1 cellular context compared by ENCODE assay signal in genomic region chr22:19984201-19984753, GRCh38.
TF ChIP-seq lines count a peak whose summit lies in the region.

No MANE protein-coding gene starts in this region.

TF ChIP-seq in HEK293, 187 proteins besides CTCF, POLR2A, EP300 and RAD21 (continued from another document):
- TF ChIP-seq ZNF692 (tag by site-specific recombination; IDR thresholded peaks at IDR 0.05), result peak; percentile 77
- TF ChIP-seq ZNF776 (tag by site-specific recombination; IDR thresholded peaks at IDR 0.05; ENCODE audit: borderline replicate concordance), result no peak
- TF ChIP-seq KLF9 (tag by site-specific recombination; IDR thresholded peaks at IDR 0.05; ENCODE audit: low read depth), result peak; percentile 93
- TF ChIP-seq ZNF223 (tag by site-specific recombination; IDR thresholded peaks at IDR 0.05), result no peak
- no peak for TF ChIP-seq ZNF544 (tag by site-specific recombination; IDR thresholded peaks at IDR 0.05)
- TF ChIP-seq ZNF10 (tag by site-specific recombination; IDR thresholded peaks at IDR 0.05), result peak; percentile 82; the same call in 1 of the 2 replicates
- peak; percentile 87 for TF ChIP-seq GLIS2 (tag by site-specific recombination; IDR thresholded peaks at IDR 0.05)
- TF ChIP-seq YY2 (tag by site-specific recombination; IDR thresholded peaks at IDR 0.05), result no peak
- TF ChIP-seq, protein P1, sequence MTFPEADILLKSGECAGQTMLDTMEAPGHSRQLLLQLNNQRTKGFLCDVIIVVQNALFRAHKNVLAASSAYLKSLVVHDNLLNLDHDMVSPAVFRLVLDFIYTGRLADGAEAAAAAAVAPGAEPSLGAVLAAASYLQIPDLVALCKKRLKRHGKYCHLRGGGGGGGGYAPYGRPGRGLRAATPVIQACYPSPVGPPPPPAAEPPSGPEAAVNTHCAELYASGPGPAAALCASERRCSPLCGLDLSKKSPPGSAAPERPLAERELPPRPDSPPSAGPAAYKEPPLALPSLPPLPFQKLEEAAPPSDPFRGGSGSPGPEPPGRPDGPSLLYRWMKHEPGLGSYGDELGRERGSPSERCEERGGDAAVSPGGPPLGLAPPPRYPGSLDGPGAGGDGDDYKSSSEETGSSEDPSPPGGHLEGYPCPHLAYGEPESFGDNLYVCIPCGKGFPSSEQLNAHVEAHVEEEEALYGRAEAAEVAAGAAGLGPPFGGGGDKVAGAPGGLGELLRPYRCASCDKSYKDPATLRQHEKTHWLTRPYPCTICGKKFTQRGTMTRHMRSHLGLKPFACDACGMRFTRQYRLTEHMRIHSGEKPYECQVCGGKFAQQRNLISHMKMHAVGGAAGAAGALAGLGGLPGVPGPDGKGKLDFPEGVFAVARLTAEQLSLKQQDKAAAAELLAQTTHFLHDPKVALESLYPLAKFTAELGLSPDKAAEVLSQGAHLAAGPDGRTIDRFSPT (tag by site-specific recombination; IDR thresholded peaks at IDR 0.05), result peak; percentile 99
- no peak for TF ChIP-seq ZNF155 (tag by site-specific recombination; IDR thresholded peaks at IDR 0.05)
- TF ChIP-seq MYNN (tag by site-specific recombination; IDR thresholded peaks at IDR 0.05; ENCODE audit: borderline replicate concordance), result no peak
- TF ChIP-seq ZNF548 (tag by site-specific recombination; IDR thresholded peaks at IDR 0.05), result no peak
- TF ChIP-seq PRDM10 (tag by site-specific recombination; IDR thresholded peaks at IDR 0.05), result peak; percentile 59
- TF ChIP-seq KLF1 (tag by site-specific recombination; IDR thresholded peaks at IDR 0.05), result peak; percentile 73
- TF ChIP-seq ZNF518A (tag by site-specific recombination; conservative IDR thresholded peaks at IDR 0.05; ENCODE audit: low read depth), result no peak
- peak; percentile 57 for TF ChIP-seq KLF16 (tag by site-specific recombination; IDR thresholded peaks at IDR 0.05)
- TF ChIP-seq TRIM28 (IDR thresholded peaks at IDR 0.05; ENCODE audit: borderline replicate concordance, low read length), result no peak
- TF ChIP-seq ZNF501 (tag by site-specific recombination; IDR thresholded peaks at IDR 0.05), result 0 out of 2 replicates have a peak, but pooled peaks have one; percentile 14
- no peak for TF ChIP-seq ZNF112 (tag by site-specific recombination; IDR thresholded peaks at IDR 0.05)
- peak; percentile 71 for TF ChIP-seq ZBTB7A (tag by site-specific recombination; IDR thresholded peaks at IDR 0.05; ENCODE audit: low read depth)
- peak; percentile 82 for TF ChIP-seq ZNF639 (tag by site-specific recombination; IDR thresholded peaks at IDR 0.05)
- TF ChIP-seq ZNF140 (tag by site-specific recombination; IDR thresholded peaks at IDR 0.05), result no peak
- no peak for TF ChIP-seq ZNF2 (tag by site-specific recombination; IDR thresholded peaks at IDR 0.05)
- TF ChIP-seq KLF10 (tag by site-specific recombination; IDR thresholded peaks at IDR 0.05), result peak; percentile 91
- no peak for TF ChIP-seq ZNF707 (tag by site-specific recombination; IDR thresholded peaks at IDR 0.05)
- TF ChIP-seq, protein P2, sequence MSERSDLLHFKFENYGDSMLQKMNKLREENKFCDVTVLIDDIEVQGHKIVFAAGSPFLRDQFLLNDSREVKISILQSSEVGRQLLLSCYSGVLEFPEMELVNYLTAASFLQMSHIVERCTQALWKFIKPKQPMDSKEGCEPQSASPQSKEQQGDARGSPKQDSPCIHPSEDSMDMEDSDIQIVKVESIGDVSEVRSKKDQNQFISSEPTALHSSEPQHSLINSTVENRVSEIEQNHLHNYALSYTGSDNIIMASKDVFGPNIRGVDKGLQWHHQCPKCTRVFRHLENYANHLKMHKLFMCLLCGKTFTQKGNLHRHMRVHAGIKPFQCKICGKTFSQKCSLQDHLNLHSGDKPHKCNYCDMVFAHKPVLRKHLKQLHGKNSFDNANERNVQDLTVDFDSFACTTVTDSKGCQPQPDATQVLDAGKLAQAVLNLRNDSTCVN (tag by site-specific recombination; optimal IDR thresholded peaks at IDR 0.05), result peak; percentile 26
- TF ChIP-seq OVOL3 (tag by site-specific recombination; IDR thresholded peaks at IDR 0.05), result no peak
- TF ChIP-seq ZFP41 (tag by site-specific recombination; IDR thresholded peaks at IDR 0.05; ENCODE audit: borderline replicate concordance), result no peak
- peak; percentile 87 for TF ChIP-seq GLIS1 (tag by site-specific recombination; IDR thresholded peaks at IDR 0.05)
- peak; percentile 21; the same call in 1 of the 2 replicates for TF ChIP-seq ZFHX2 (tag by site-specific recombination; conservative IDR thresholded peaks at IDR 0.05)
- no peak for TF ChIP-seq ZNF621 (tag by site-specific recombination; IDR thresholded peaks at IDR 0.05)
- TF ChIP-seq PRDM1 (tag by site-specific recombination; IDR thresholded peaks at IDR 0.05), result no peak
- no peak for TF ChIP-seq ZNF510 (tag by site-specific recombination; IDR thresholded peaks at IDR 0.05; ENCODE audit: insufficient replicate concordance)
- TF ChIP-seq ZIC2 (tag by site-specific recombination; IDR thresholded peaks at IDR 0.05), result peak; percentile 98
- TF ChIP-seq ZNF24 (tag by site-specific recombination; IDR thresholded peaks at IDR 0.05), result peak; percentile 96
- TF ChIP-seq ZNF184 (tag by site-specific recombination; IDR thresholded peaks at IDR 0.05), result 0 out of 2 replicates have a peak, but pooled peaks have one; percentile 44
- peak; percentile 84 for TF ChIP-seq ZBTB17 (tag by site-specific recombination; IDR thresholded peaks at IDR 0.05)
- TF ChIP-seq ZBTB21 (tag by site-specific recombination; IDR thresholded peaks at IDR 0.05), result peak; percentile 79; the same call in 1 of the 2 replicates
- TF ChIP-seq, protein P3, sequence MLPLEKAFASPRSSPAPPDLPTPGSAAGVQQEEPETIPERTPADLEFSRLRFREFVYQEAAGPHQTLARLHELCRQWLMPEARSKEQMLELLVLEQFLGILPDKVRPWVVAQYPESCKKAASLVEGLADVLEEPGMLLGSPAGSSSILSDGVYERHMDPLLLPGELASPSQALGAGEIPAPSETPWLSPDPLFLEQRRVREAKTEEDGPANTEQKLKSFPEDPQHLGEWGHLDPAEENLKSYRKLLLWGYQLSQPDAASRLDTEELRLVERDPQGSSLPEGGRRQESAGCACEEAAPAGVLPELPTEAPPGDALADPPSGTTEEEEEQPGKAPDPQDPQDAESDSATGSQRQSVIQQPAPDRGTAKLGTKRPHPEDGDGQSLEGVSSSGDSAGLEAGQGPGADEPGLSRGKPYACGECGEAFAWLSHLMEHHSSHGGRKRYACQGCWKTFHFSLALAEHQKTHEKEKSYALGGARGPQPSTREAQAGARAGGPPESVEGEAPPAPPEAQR (tag by site-specific recombination; IDR thresholded peaks at IDR 0.05), result 0 out of 2 replicates have a peak, but pooled peaks have one; percentile 66
- TF ChIP-seq ZNF623 (tag by site-specific recombination; IDR thresholded peaks at IDR 0.05), result 0 out of 2 replicates have a peak, but pooled peaks have one; percentile 23
- peak; percentile 91 for TF ChIP-seq SP7 (tag by site-specific recombination; IDR thresholded peaks at IDR 0.05)
- TF ChIP-seq RBAK (tag by site-specific recombination; IDR thresholded peaks at IDR 0.05), result no peak
- TF ChIP-seq ZFP37 (tag by site-specific recombination; IDR thresholded peaks at IDR 0.05), result peak; percentile 29; the same call in 1 of the 2 replicates
- no peak for TF ChIP-seq ZNF433 (tag by site-specific recombination; IDR thresholded peaks at IDR 0.05; ENCODE audit: low read depth)
- peak; percentile 52; the same call in 1 of the 2 replicates for TF ChIP-seq WT1 (tag by site-specific recombination; IDR thresholded peaks at IDR 0.05)
- peak; percentile 74; the same call in 1 of the 2 replicates for TF ChIP-seq ZFP69B (tag by site-specific recombination; IDR thresholded peaks at IDR 0.05)
- peak; percentile 28; the same call in 1 of the 2 replicates for TF ChIP-seq ZSCAN30 (tag by site-specific recombination; IDR thresholded peaks at IDR 0.05)
TF ChIP-seq in HEK293: peak in this region for 56.
